1 cellular context compared by ENCODE assay signal in genomic region chr1:15192916-15193550, GRCh38.
TF ChIP-seq lines count a peak whose summit lies in the region.

No MANE protein-coding gene starts in this region.

TF ChIP-seq in WTC11, 78 proteins besides CTCF, POLR2A, EP300 and RAD21 (continued from another document):
- TF ChIP-seq, protein P1, sequence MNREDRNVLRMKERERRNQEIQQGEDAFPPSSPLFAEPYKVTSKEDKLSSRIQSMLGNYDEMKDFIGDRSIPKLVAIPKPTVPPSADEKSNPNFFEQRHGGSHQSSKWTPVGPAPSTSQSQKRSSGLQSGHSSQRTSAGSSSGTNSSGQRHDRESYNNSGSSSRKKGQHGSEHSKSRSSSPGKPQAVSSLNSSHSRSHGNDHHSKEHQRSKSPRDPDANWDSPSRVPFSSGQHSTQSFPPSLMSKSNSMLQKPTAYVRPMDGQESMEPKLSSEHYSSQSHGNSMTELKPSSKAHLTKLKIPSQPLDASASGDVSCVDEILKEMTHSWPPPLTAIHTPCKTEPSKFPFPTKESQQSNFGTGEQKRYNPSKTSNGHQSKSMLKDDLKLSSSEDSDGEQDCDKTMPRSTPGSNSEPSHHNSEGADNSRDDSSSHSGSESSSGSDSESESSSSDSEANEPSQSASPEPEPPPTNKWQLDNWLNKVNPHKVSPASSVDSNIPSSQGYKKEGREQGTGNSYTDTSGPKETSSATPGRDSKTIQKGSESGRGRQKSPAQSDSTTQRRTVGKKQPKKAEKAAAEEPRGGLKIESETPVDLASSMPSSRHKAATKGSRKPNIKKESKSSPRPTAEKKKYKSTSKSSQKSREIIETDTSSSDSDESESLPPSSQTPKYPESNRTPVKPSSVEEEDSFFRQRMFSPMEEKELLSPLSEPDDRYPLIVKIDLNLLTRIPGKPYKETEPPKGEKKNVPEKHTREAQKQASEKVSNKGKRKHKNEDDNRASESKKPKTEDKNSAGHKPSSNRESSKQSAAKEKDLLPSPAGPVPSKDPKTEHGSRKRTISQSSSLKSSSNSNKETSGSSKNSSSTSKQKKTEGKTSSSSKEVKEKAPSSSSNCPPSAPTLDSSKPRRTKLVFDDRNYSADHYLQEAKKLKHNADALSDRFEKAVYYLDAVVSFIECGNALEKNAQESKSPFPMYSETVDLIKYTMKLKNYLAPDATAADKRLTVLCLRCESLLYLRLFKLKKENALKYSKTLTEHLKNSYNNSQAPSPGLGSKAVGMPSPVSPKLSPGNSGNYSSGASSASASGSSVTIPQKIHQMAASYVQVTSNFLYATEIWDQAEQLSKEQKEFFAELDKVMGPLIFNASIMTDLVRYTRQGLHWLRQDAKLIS (CRISPR knock-in tag; IDR thresholded peaks at IDR 0.05; ENCODE audit: borderline replicate concordance): no peak
- TF ChIP-seq ZBTB43 (CRISPR knock-in tag; IDR thresholded peaks at IDR 0.05): no peak
TF ChIP-seq in WTC11: peak in this region for 0.
